8 cellular contexts compared by ENCODE assay signal in the genomic region with DNA sequence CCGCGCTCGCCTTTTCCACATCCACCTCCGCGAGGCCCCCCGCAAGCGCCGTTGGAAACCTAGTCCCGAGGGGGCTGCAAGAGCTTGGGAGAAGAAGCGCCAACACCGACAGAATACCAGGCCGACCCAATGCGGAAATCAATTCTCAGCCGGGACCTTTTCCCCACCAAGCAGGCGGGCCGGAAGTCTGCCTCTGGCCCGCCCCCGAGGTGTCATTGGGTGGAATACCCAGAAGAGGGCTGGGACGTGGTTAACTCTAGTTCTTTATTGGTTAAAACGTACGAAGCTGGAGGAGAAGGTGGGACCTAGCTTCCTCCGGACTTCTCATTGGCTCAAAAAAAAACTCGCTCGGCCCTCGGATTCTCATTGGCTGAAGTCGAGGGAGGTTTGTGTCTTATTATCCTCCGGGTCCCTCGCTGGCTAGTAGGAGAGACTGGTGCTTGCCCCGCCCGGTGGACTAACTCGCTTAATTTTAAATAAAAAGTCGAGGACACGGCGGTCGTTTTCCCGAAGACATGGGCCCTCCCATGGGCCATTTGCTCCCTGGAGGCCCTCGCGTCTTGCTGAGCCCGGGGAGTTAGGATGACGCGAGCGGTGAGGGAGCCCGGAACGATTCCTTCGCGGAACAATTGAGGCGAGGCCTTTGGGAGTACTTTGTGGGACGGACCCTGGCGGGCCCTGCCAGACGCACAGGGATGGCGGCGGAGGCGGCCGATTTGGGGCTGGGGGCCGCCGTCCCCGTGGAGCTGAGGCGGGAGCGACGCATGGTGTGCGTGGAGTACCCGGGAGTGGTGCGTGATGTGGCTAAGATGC. TPM values are rescaled to one million over a fixed set of nuclear protein-coding genes. Genes with fewer than 3 reads are reported as not detected.
DNase-seq lines count a peak whose midpoint lies in the region; ATAC-seq and TF ChIP-seq lines count a peak whose summit lies in the region.

A gene with protein sequence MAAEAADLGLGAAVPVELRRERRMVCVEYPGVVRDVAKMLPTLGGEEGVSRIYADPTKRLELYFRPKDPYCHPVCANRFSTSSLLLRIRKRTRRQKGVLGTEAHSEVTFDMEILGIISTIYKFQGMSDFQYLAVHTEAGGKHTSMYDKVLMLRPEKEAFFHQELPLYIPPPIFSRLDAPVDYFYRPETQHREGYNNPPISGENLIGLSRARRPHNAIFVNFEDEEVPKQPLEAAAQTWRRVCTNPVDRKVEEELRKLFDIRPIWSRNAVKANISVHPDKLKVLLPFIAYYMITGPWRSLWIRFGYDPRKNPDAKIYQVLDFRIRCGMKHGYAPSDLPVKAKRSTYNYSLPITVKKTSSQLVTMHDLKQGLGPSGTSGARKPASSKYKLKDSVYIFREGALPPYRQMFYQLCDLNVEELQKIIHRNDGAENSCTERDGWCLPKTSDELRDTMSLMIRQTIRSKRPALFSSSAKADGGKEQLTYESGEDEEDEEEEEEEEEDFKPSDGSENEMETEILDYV (plus strand): TSS at position 681 of the 813 bp plus-strand sequence. CDS start 15 bp downstream, at position 696.

- H3K36me3 ChIP-seq in CD8-positive, alpha-beta T cell (ENCODE audit: insufficient read depth, low read length), result no peaks in the 10 kb centered on the region
- H3K36me3 ChIP-seq in lower lobe of right lung, result peaks cover 7% of the 10 kb centered on the region

- TF ChIP-seq CTCF in CD8-positive, alpha-beta T cell (IDR thresholded peaks at IDR 0.05), result no peak
- no peak for TF ChIP-seq CTCF in lower lobe of right lung (IDR thresholded peaks at IDR 0.05)

- H3K4me1 Mint-ChIP-seq in CD8-positive, alpha-beta T cell (ENCODE audit: low read depth), result peaks cover 54% of the 10 kb centered on the region

- peak; percentile 80 to 93 (median 88) for DNase-seq in CD8-positive, alpha-beta T cell
- DNase-seq in HS-27A (ENCODE audit: low read depth) (peak; percentile 91), NK-92 (lab: John Stamatoyannopoulos, UW; ENCODE audit: unreplicated experiment) (peak; percentile 57), lower lobe of right lung (peak; percentile 93)
- peak; percentile 77 to 84 for DNase-seq in activated CD8-positive, alpha-beta memory T cell treated with anti-CD3 and anti-CD28 coated beads for 1 hour (ENCODE audit: extremely low read depth in 1 of 2, low read depth in 1 of 2)
- peak; percentile 88 for DNase-seq in effector CD4-positive, alpha-beta T cell
- DNase-seq in stimulated activated CD4-positive, alpha-beta T cell treated with anti-CD3 and anti-CD28 coated beads, TNF-alpha, amount 100 ng/mL, for 24 hours (ENCODE audit: low read depth in 3 of 3), result peak; percentile 87 to 88 (median 88)

- H3K9me3 Mint-ChIP-seq in CD8-positive, alpha-beta T cell, result no peaks in the 10 kb centered on the region

- peaks cover 16% of the 10 kb centered on the region for H3K36me3 Mint-ChIP-seq in CD8-positive, alpha-beta T cell

- H3K4me1 ChIP-seq in CD8-positive, alpha-beta T cell (ENCODE audit: insufficient read depth, low read length), result peaks cover 27% of the 10 kb centered on the region
- peaks cover 33% of the 10 kb centered on the region for H3K4me1 ChIP-seq in lower lobe of right lung

- H3K27me3 Mint-ChIP-seq in CD8-positive, alpha-beta T cell (ENCODE audit: low read depth), result no peaks in the 10 kb centered on the region

- peak; percentile 97 for ATAC-seq in CD8-positive, alpha-beta T cell
- peak; percentile 93 for ATAC-seq in GM19467 (IDR thresholded peaks at IDR 0.05; ENCODE audit: unreplicated experiment)
- ATAC-seq in lower lobe of right lung, result peak; percentile 99

- H3K4me3 Mint-ChIP-seq in CD8-positive, alpha-beta T cell, result peak within 1 kb of the TSS; percentile 99

- CTCF ChIA-PET in CD8-positive, alpha-beta T cell (lab: Charles Lee), result interaction anchor here (1.2 to 4.4 kb wide), 4 partner anchors 8 to 156 kb away, joined by 3 to 33 read pairs (median 17); no protein-coding TSS in a partner anchor

- no peaks in the 10 kb centered on the region for H3K27me3 ChIP-seq in CD8-positive, alpha-beta T cell (ENCODE audit: insufficient read depth, low read length)
- no peaks in the 10 kb centered on the region for H3K27me3 ChIP-seq in lower lobe of right lung (ENCODE audit: low read depth)

- no peaks in the 10 kb centered on the region for H3K9me3 ChIP-seq in CD8-positive, alpha-beta T cell (ENCODE audit: low read length)
- no peaks in the 10 kb centered on the region for H3K9me3 ChIP-seq in lower lobe of right lung

- POLR2A ChIA-PET in CD8-positive, alpha-beta T cell (lab: Charles Lee), result interaction anchor here (0.7 to 2.3 kb wide), 19 partner anchors 8 to 361 kb away, joined by 3 to 16 read pairs (median 4); a partner anchor contains a TSS

- intact Hi-C loops in CD8-positive, alpha-beta T cell (cut with DNase I, micrococcal nuclease), result loop anchor here (1.0 to 10.0 kb wide), 11 partner anchors 8 to 1498 kb away; a partner anchor contains a TSS
- intact Hi-C loops in lower lobe of right lung (cut with DNase I), result no loop called here

- peak within 1 kb of the TSS; percentile 60 for H3K4me3 ChIP-seq in CD8-positive, alpha-beta T cell (ENCODE audit: low read depth, low read length)
- H3K4me3 ChIP-seq in lower lobe of right lung, result peak within 1 kb of the TSS; percentile 91

- H3K27ac Mint-ChIP-seq in CD8-positive, alpha-beta T cell, result peak within 1 kb of the TSS; percentile 98

- peak within 1 kb of the TSS; percentile 75 for H3K27ac ChIP-seq in CD8-positive, alpha-beta T cell (ENCODE audit: low read depth, low read length)
- H3K27ac ChIP-seq in lower lobe of right lung, result peak within 1 kb of the TSS; percentile 97

RNA-seq across cellular contexts. Expression of the gene that starts here (rescaled TPM):
- 10 to 100 TPM; 54.1 to 58.7 TPM for total RNA-seq in CD8-positive, alpha-beta T cell
- 44.8 TPM for total RNA-seq in lower lobe of right lung

Comparison
In these comparisons a context has a peak if more than half of its experiments do, and no peak if none do; other contexts are left out.
1. Peak in every context shown above with its lines: DNase-seq, ATAC-seq, H3K4me3 ChIP-seq and H3K27ac ChIP-seq.